ENCODE assay signal across 1 cellular context in genomic region chr12:50258167-50258551, GRCh38.
TF ChIP-seq lines count a peak whose summit lies in the region.

No MANE protein-coding gene starts in this region.

TF ChIP-seq in SK-N-SH, 30 proteins besides CTCF, POLR2A, EP300 and RAD21 (continued from another document):
- TF ChIP-seq, protein P1, sequence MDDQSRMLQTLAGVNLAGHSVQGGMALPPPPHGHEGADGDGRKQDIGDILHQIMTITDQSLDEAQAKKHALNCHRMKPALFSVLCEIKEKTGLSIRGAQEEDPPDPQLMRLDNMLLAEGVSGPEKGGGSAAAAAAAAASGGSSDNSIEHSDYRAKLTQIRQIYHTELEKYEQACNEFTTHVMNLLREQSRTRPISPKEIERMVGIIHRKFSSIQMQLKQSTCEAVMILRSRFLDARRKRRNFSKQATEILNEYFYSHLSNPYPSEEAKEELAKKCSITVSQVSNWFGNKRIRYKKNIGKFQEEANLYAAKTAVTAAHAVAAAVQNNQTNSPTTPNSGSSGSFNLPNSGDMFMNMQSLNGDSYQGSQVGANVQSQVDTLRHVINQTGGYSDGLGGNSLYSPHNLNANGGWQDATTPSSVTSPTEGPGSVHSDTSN (IDR thresholded peaks at IDR 0.05): no peak
- no peak for TF ChIP-seq MXI1 (IDR thresholded peaks at IDR 0.05; ENCODE audit: low read depth, low read length)
- no peak for TF ChIP-seq GABPA (IDR thresholded peaks at IDR 0.05; ENCODE audit: low read depth)
- TF ChIP-seq TCF12 (IDR thresholded peaks at IDR 0.05): no peak
- no peak for TF ChIP-seq NFIC (IDR thresholded peaks at IDR 0.05; ENCODE audit: borderline replicate concordance)
- TF ChIP-seq USF2 (IDR thresholded peaks at IDR 0.05; ENCODE audit: borderline replicate concordance, low read depth, low read length): no peak
- no peak for TF ChIP-seq RXRA (IDR thresholded peaks at IDR 0.05; ENCODE audit: borderline replicate concordance, low read depth)
- TF ChIP-seq, protein P2, sequence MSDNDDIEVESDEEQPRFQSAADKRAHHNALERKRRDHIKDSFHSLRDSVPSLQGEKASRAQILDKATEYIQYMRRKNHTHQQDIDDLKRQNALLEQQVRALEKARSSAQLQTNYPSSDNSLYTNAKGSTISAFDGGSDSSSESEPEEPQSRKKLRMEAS (IDR thresholded peaks at IDR 0.05; ENCODE audit: low read depth): no peak
- no peak for TF ChIP-seq RCOR1 (IDR thresholded peaks at IDR 0.05; ENCODE audit: low read length)
